Comparison of ENCODE assay signal across 8 cellular contexts in genomic region chr19:14221345-14221744, GRCh38. TPM values are rescaled to one million over a fixed set of nuclear protein-coding genes. Genes with fewer than 3 reads are reported as not detected.
DNase-seq lines count a peak whose midpoint lies in the region; ATAC-seq and TF ChIP-seq lines count a peak whose summit lies in the region.
"Not testable (repeated sequence)": the region's sequence is repeated elsewhere in the genome, so short reads cannot be mapped to it uniquely, and the experiment has no call there.

No MANE protein-coding gene starts in this region.

- H3K27ac ChIP-seq in upper lobe of right lung, result not testable (repeated sequence)

- intact Hi-C loops in upper lobe of right lung (cut with DNase I), result not testable (repeated sequence)

- H3K36me3 ChIP-seq in upper lobe of right lung, result not testable (repeated sequence)

- H3K4me3 ChIP-seq in epithelial cell of proximal tubule (ENCODE audit: low read depth, low read length); upper lobe of right lung: not testable (repeated sequence)

- not testable (repeated sequence) for H3K9me3 ChIP-seq in upper lobe of right lung

- TF ChIP-seq CTCF in GM12873 (IDR thresholded peaks at IDR 0.05; ENCODE audit: insufficient read depth, low read depth, low read length, missing control alignments) (peak; percentile 70), epithelial cell of proximal tubule (conservative IDR thresholded peaks at IDR 0.05; ENCODE audit: low read depth, low read length) (peak; percentile 38), upper lobe of right lung (IDR thresholded peaks at IDR 0.05) (peak; percentile 24)

- peak; percentile 67 for ATAC-seq in upper lobe of right lung

- H3K27me3 ChIP-seq in upper lobe of right lung, result not testable (repeated sequence)

- DNase-seq in NCI-H2227 treated with DMSO at 0.1 percent for 48 hours (lab: John Stamatoyannopoulos, UW), result peak; percentile 25
- DNase-seq in activated CD4-positive, CD25-positive, alpha-beta regulatory T cell treated with anti-CD3 and anti-CD28 coated beads, Interleukin-2, amount 50 U/mL, for 16 hours (ENCODE audit: low read depth, low spot score), result peak; percentile 43
- DNase-seq in activated gamma-delta T cell treated with Interleukin-2 at 50 U/mL for 16 hours, result peak; percentile 78
- DNase-seq in epithelial cell of proximal tubule (ENCODE audit: low read depth), result peak; percentile 9
- peak; percentile 17 to 47 for DNase-seq in lung microvascular endothelial cell (ENCODE audit: low read depth in 2 of 2)
- peak; percentile 54 to 60 for DNase-seq in stimulated activated CD4-positive, alpha-beta T cell treated with anti-CD3 and anti-CD28 coated beads, Interleukin-1b, Interleukin-23, amount 100 ng/mL, for 4 hours (ENCODE audit: low read depth in 2 of 2)
- not testable (repeated sequence) for DNase-seq in upper lobe of right lung

- H3K4me1 ChIP-seq in upper lobe of right lung, result not testable (repeated sequence)

RNA-seq across cellular contexts. Expression of gene ADGRL1, which starts 15.4 kb away (rescaled TPM):
- total RNA-seq in epithelial cell of proximal tubule, result 1.4 and 3.3 TPM in 2 replicates
- 3.3 and 5.4 TPM in 2 replicates for total RNA-seq in lung microvascular endothelial cell
- total RNA-seq in upper lobe of right lung, result 26.3 TPM
